Comparison of ENCODE assay signal across 13 cellular contexts in genomic region chr13:77859450-77859849, GRCh38. TPM values are rescaled to one million over a fixed set of nuclear protein-coding genes. Genes with fewer than 3 reads are reported as not detected.
DNase-seq lines count a peak whose midpoint lies in the region; ATAC-seq, FAIRE-seq and TF ChIP-seq lines count a peak whose summit lies in the region.
"Had no signal": no experiment of that assay in that cellular context is flagged by ENCODE, and none has a peak within 500 bp of the region (broad histone marks: within the 10 kb centered on the region; RNA-seq: fewer than 3 reads in every experiment).

No MANE protein-coding gene starts in this region.

- H3K4me1 Mint-ChIP-seq in Caco-2 (ENCODE audit: low read depth, unreplicated experiment): no peaks in the 10 kb centered on the region
- H3K4me1 Mint-ChIP-seq: immature natural killer cell; naive thymus-derived CD4-positive, alpha-beta T cell had no signal

- no peak overlapping the region for H3K4me3 Mint-ChIP-seq in Caco-2 (ENCODE audit: unreplicated experiment)
- H3K4me3 Mint-ChIP-seq: immature natural killer cell; naive thymus-derived CD4-positive, alpha-beta T cell had no signal

- H3K27ac ChIP-seq in heart left ventricle (peak overlapping the region in 11 of 12 donors; percentile 12 to 80 (median 59)), tibial artery (no peak overlapping the region)

- H3K9me3 Mint-ChIP-seq in Caco-2 (ENCODE audit: unreplicated experiment): no peaks in the 10 kb centered on the region
- H3K9me3 Mint-ChIP-seq: naive thymus-derived CD4-positive, alpha-beta T cell had no signal

- no peak overlapping the region for H3K4me3 ChIP-seq in heart left ventricle
- peak overlapping the region; percentile 7 for H3K4me3 ChIP-seq in skeletal muscle satellite cell (ENCODE audit: low read length)
- H3K4me3 ChIP-seq in tibial artery: no peak overlapping the region
- no peak overlapping the region for H3K4me3 ChIP-seq in Caco-2 (ENCODE audit: low read depth, low read length)

- H3K27ac Mint-ChIP-seq in Caco-2 (ENCODE audit: unreplicated experiment): no peak overlapping the region
- H3K27ac Mint-ChIP-seq: immature natural killer cell; naive thymus-derived CD4-positive, alpha-beta T cell had no signal

- peak overlapping the region; percentile 46 for H3K9ac ChIP-seq in skeletal muscle satellite cell (ENCODE audit: low read depth, low read length)

- POLR2A ChIA-PET in Caco-2 (lab: Charles Lee): no interaction called here

- H3K27me3 ChIP-seq in heart left ventricle (no peaks in the 10 kb centered on the region), skeletal muscle satellite cell (ENCODE audit: control insufficient read depth, insufficient read depth, low read length) (no peaks in the 10 kb centered on the region), tibial artery (no peaks in the 10 kb centered on the region), Caco-2 (replicated peaks; ENCODE audit: control insufficient read depth, insufficient read depth, low read length) (no peaks in the 10 kb centered on the region)

- H3K4me1 ChIP-seq in heart left ventricle (peaks cover 0 to 22% (median 0%) of the 10 kb centered on the region in 12 donors), skeletal muscle satellite cell (ENCODE audit: control insufficient read depth, insufficient read depth, low read length) (peaks cover 29% of the 10 kb centered on the region), tibial artery (no peaks in the 10 kb centered on the region), Caco-2 (no peaks in the 10 kb centered on the region)

- H3K36me3 ChIP-seq in heart left ventricle: no peaks in the 10 kb centered on the region
- H3K36me3 ChIP-seq in skeletal muscle satellite cell (ENCODE audit: insufficient read depth, low read length): no peaks in the 10 kb centered on the region
- H3K36me3 ChIP-seq in tibial artery: no peaks in the 10 kb centered on the region
- H3K36me3 ChIP-seq in Caco-2 (ENCODE audit: control insufficient read depth, insufficient read depth, low read length): no peaks in the 10 kb centered on the region

- no TSS peak for BruUV-seq in Caco-2 (replicated peaks; lab: Mats Ljungman, UMichigan)

- TF ChIP-seq CTCF in heart left ventricle (IDR thresholded peaks at IDR 0.05): no peak
- TF ChIP-seq CTCF in D721Med (IDR thresholded peaks at IDR 0.05; ENCODE audit: insufficient read depth, missing control alignments): no peak
- no peak for TF ChIP-seq CTCF in tibial artery (IDR thresholded peaks at IDR 0.05)
- no peak for TF ChIP-seq CTCF in Caco-2 (IDR thresholded peaks at IDR 0.05; ENCODE audit: insufficient read depth in 1 of 2, low read depth in 1 of 2, low read length in 1 of 2, severe bottlenecking in 1 of 2, unreplicated experiment in 1 of 2)

- peak in 3 of 4 donors; percentile 44 to 87 (median 51) for ATAC-seq in heart left ventricle
- ATAC-seq: naive thymus-derived CD4-positive, alpha-beta T cell had no signal

- H3K9me3 ChIP-seq in heart left ventricle: no peaks in the 10 kb centered on the region
- H3K9me3 ChIP-seq in skeletal muscle satellite cell (replicated peaks; ENCODE audit: low read length): no peaks in the 10 kb centered on the region
- H3K9me3 ChIP-seq in tibial artery: no peaks in the 10 kb centered on the region
- H3K9me3 ChIP-seq in Caco-2: no peaks in the 10 kb centered on the region

- H3K27me3 Mint-ChIP-seq in Caco-2 (ENCODE audit: insufficient read depth, unreplicated experiment): peaks cover 13% of the 10 kb centered on the region

- TF ChIP-seq POLR2A in heart left ventricle (IDR thresholded peaks at IDR 0.05): no peak

- DNase-seq in GM04503 (ENCODE audit: low read depth) (peak; percentile 3), RPMI7951 (ENCODE audit: low read depth) (peak; percentile 7), heart left ventricle (peak in 2 of 5 donors; percentile 20 to 45), D721Med (ENCODE audit: insufficient read length, low spot score) (no peak), tibial artery (no peak), kidney glomerular epithelial cell (lab: John Stamatoyannopoulos, UW) (no peak), Caco-2 (no peak)
- DNase-seq: immature natural killer cell; naive thymus-derived CD4-positive, alpha-beta T cell; NCI-H1694 treated with DMSO at 0.1 percent for 48 hours; NK-92 treated with Interleukin-12 subunit alpha and Interleukin-12 subunit beta, amount 100 ng/mL, for 24 hours had no signal

- H3K36me3 Mint-ChIP-seq in Caco-2 (ENCODE audit: insufficient read depth, unreplicated experiment): no peaks in the 10 kb centered on the region
- H3K36me3 Mint-ChIP-seq: naive thymus-derived CD4-positive, alpha-beta T cell had no signal

- intact Hi-C loops in heart left ventricle (cut with DNase I): no loop called here
- intact Hi-C loops in tibial artery (cut with DNase I; ENCODE audit: low total_unique reads): no loop called here
- intact Hi-C loops in Caco-2 (cut with micrococcal nuclease; ENCODE audit: unreplicated experiment): no loop called here

- WGBS in heart left ventricle, 4 donors: 76 to 83% (median 80%) methylated on average over 8 of the region's 8 CpGs

- CTCF ChIA-PET in Caco-2 (lab: Charles Lee): no interaction called here

- H3K4me2 ChIP-seq in skeletal muscle satellite cell (ENCODE audit: low read length): peak overlapping the region; percentile 52

- no peak for FAIRE-seq in D721Med (lab: Jason Lieb, UNC)
- FAIRE-seq: endothelial cell of umbilical vein had no signal

RNA-seq across cellular contexts. Expression of gene EDNRB, which starts 59.2 kb away (rescaled TPM):
- 1.7 and 1.8 TPM in 2 replicates for total RNA-seq in RPMI7951 (2014; rRNA removed; shearing (Covaris generic))
- total RNA-seq in heart left ventricle (10 to 100 TPM in 8 of 9 donors, 1 to 10 TPM in 1; 9.8 to 72.0 (median 26.9) TPM), Caco-2 (2022) (19.2 and 21.7 TPM in 2 replicates)
- 10 to 100 TPM; 15.3 to 15.6 TPM for polyA plus RNA-seq in heart left ventricle
- total RNA-seq in skeletal muscle satellite cell (2012; rRNA removed): 6.3 and 12.9 TPM in 2 replicates
- polyA plus RNA-seq: immature natural killer cell; naive thymus-derived CD4-positive, alpha-beta T cell had no signal

Comparison
In these comparisons a context has a peak if more than half of its experiments do, and no peak if none do; other contexts are left out.
1. DNase-seq: peak in GM04503 (single experiment) and RPMI7951 (single experiment); none in D721Med (single experiment), tibial artery (0 of 2), kidney glomerular epithelial cell (single experiment) and Caco-2 (0 of 2).
2. H3K27ac ChIP-seq: peak in heart left ventricle (11 of 12); none in tibial artery (0 of 2).